Comparison of ENCODE assay signal across 8 cellular contexts in the genomic region with DNA sequence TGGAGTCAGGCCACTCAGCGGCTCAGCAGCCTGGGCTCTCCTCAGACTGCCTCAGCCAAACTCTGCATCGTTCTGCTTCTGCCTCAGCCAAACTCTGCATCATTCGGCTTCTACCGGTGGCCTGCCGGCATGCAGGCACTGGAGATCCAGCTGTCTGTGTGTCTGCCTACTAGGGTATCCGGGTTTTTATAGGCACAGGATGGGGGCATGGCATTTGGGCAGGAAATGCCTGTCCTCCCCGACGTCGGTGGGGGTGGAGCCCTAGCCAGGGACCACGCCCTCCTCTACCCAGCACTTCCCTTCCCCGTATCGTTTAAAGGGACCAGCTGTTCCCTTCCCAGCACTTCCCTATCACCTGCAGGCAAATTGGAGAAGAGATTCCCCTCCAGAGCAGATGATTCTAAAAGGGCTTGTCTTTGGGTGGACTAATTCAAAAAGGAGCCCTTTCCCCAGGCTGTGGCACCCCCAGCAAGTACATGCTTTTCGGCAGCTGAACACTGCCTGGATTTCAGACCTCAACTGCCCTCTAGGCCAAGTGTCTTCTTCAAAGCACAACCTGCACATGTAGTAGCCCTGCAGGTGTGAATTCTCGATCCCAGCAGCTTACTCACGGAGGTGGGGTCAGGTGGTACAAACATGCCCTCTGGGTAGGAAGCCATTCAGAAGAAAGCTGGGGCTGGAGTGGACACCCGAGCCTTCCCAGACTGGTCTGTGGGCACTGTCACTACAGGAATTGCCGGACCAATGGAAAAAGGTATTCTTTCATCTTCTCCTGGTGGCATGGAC. TPM values are rescaled to one million over a fixed set of nuclear protein-coding genes. Genes with fewer than 3 reads are reported as not detected.
A peak's percentile ranks its signal among the peaks of the same experiment; 100 is the strongest.
DNase-seq lines count a peak whose midpoint lies in the region; ATAC-seq, FAIRE-seq and TF ChIP-seq lines count a peak whose summit lies in the region.

No MANE protein-coding gene starts in this region.

- in situ Hi-C loops in GM12878 (cut with MboI): no loop called here

- H3K9me3 ChIP-seq in HEK293 (ENCODE audit: control insufficient read depth, insufficient read depth, low read depth, low read length): no peaks in the 10 kb centered on the region
- no peaks in the 10 kb centered on the region for H3K9me3 ChIP-seq in SJCRH30 (replicated peaks)
- no peaks in the 10 kb centered on the region; the same call in 2 of the 3 replicates for H3K9me3 ChIP-seq in GM12878 (replicated peaks; ENCODE audit: control insufficient read depth, insufficient read depth, low read length)

- CTCF ChIA-PET in HEK293 (lab: Yijun Ruan, JAX): interaction anchor here (0.6 to 1.1 kb wide), 2 partner anchors 12 to 58 kb away, joined by 4 read pairs; no protein-coding TSS in a partner anchor
- CTCF ChIA-PET in GM12878 (lab: Yijun Ruan, JAX): interaction anchor here (0.5 kb wide), 1 partner anchor 316 kb away, joined by 3 read pairs; no protein-coding TSS in a partner anchor

- no peak for TF ChIP-seq POLR2A in GM12878 (IDR thresholded peaks at IDR 0.05; ENCODE audit: low read depth, low read length)

- H3K27me3 Mint-ChIP-seq in natural killer cell treated with Interleukin-12 subunit alpha and Interleukin-12 subunit beta and Interleukin-15 and Interleukin-18, amount 100 ng/mL, for 72 hours: peaks cover 10 to 29% of the 10 kb centered on the region in 2 donors

- H3K27me3 ChIP-seq in SJCRH30 (peaks cover 23% of the 10 kb centered on the region), GM12878 (replicated peaks in 1 of 2; ENCODE audit: control insufficient read depth in 2 of 2, insufficient read depth in 2 of 2, low read length in 1 of 2) (no peaks in the 10 kb centered on the region; a peak in 1 of 4 replicates)

- H3K36me3 Mint-ChIP-seq in natural killer cell treated with Interleukin-12 subunit alpha and Interleukin-12 subunit beta and Interleukin-15 and Interleukin-18, amount 100 ng/mL, for 72 hours: no peaks in the 10 kb centered on the region

- TF ChIP-seq CTCF in HEK293 (tag by site-specific recombination; IDR thresholded peaks at IDR 0.05) (no peak), GM12878 (IDR thresholded peaks at IDR 0.05 in 2 of 3, conservative IDR thresholded peaks at IDR 0.05 in 1 of 3; ENCODE audit: control insufficient read depth in 2 of 3, extremely low read depth in 1 of 3, insufficient read depth in 1 of 3, low read depth in 3 of 3, low read length in 3 of 3) (no peak)

- no peaks in the 10 kb centered on the region for H3K36me3 ChIP-seq in HEK293 (ENCODE audit: control insufficient read depth in 2 of 2, insufficient read depth in 1 of 2, low read length in 2 of 2)
- no peaks in the 10 kb centered on the region for H3K36me3 ChIP-seq in SJCRH30
- H3K36me3 ChIP-seq in GM12878 (ENCODE audit: control insufficient read depth in 2 of 2, insufficient read depth in 2 of 2, low read length in 1 of 2): no peaks in the 10 kb centered on the region

- no peaks in the 10 kb centered on the region for H3K79me2 ChIP-seq in GM12878 (ENCODE audit: control insufficient read depth, insufficient read depth, low read length)

- SMC1A ChIA-PET in GM12878 (lab: Charles Lee; ENCODE audit: uncharacterized antibody, unreplicated experiment): no interaction called here

- H3K4me1 ChIP-seq in HEK293 (ENCODE audit: control insufficient read depth, insufficient read depth, low read length) (no peaks in the 10 kb centered on the region), SJCRH30 (no peaks in the 10 kb centered on the region), GM12878 (ENCODE audit: control insufficient read depth, insufficient read depth, low read length) (no peaks in the 10 kb centered on the region)

- peak overlapping the region; percentile 58 for H2AFZ ChIP-seq in GM12878 (ENCODE audit: control insufficient read depth, low read depth, low read length)

- TF ChIP-seq RAD21 in GM12878 (IDR thresholded peaks at IDR 0.05; ENCODE audit: insufficient read depth, low read depth, low read length): no peak

- WGBS in GM12878 (ENCODE audit: insufficient coverage, insufficient replicate concordance, low lambda C conversion rate, missing lambda C conversion rate): 14% methylated on average over 17 of the region's 17 CpGs

- peak; percentile 11 for DNase-seq in Ammon's horn (ENCODE audit: low spot score)
- DNase-seq in SJCRH30: peak; percentile 32 to 39
- no peak for DNase-seq in GM12878 (ENCODE audit: low read depth, low spot score)
- peak; percentile 71 for DNase-seq in natural killer cell treated with Interleukin-12 subunit alpha and Interleukin-12 subunit beta and Interleukin-15 and Interleukin-18, amount 100 ng/mL, for 72 hours (ENCODE audit: low spot score)
- DNase-seq in DMS79 (lab: John Stamatoyannopoulos, UW): no peak

- H4K20me1 ChIP-seq in GM12878 (ENCODE audit: control insufficient read depth, insufficient read depth): no peaks in the 10 kb centered on the region

- POLR2A ChIA-PET in HEK293 (lab: Yijun Ruan, JAX) (interaction anchor here (0.8 kb wide), 1 partner anchor 37 kb away, joined by 3 read pairs; no protein-coding TSS in a partner anchor), GM12878 (lab: Charles Lee) (no interaction called here)

- ATAC-seq in GM12878: peak; percentile 49; the same call in 2 of the 3 replicates
- peak; percentile 76 to 83 for ATAC-seq in natural killer cell treated with Interleukin-12 subunit alpha and Interleukin-12 subunit beta and Interleukin-15 and Interleukin-18, amount 100 ng/mL, for 72 hours
- ATAC-seq in HG02973 (IDR thresholded peaks at IDR 0.05; ENCODE audit: unreplicated experiment): no peak
- no peak for ATAC-seq in GM21367 (IDR thresholded peaks at IDR 0.05; ENCODE audit: unreplicated experiment)

- RAD21 ChIA-PET in GM12878 (lab: Charles Lee; ENCODE audit: unreplicated experiment): no interaction called here

- no peaks in the 10 kb centered on the region for H3K9me3 Mint-ChIP-seq in natural killer cell treated with Interleukin-12 subunit alpha and Interleukin-12 subunit beta and Interleukin-15 and Interleukin-18, amount 100 ng/mL, for 72 hours

- H3K4me3 ChIP-seq in HEK293 (ENCODE audit: low read depth, low read length): peak overlapping the region; percentile 4; the same call in 1 of the 2 replicates
- no peak overlapping the region for H3K4me3 ChIP-seq in SJCRH30
- peak overlapping the region; percentile 32; the same call in 1 of the 2 replicates for H3K4me3 ChIP-seq in GM12878

- intact Hi-C loops in GM12878 (cut with micrococcal nuclease; ENCODE audit: unreplicated experiment): no loop called here

- peak overlapping the region; percentile 71 for H3K4me3 Mint-ChIP-seq in natural killer cell treated with Interleukin-12 subunit alpha and Interleukin-12 subunit beta and Interleukin-15 and Interleukin-18, amount 100 ng/mL, for 72 hours

- H3K4me1 Mint-ChIP-seq in natural killer cell treated with Interleukin-12 subunit alpha and Interleukin-12 subunit beta and Interleukin-15 and Interleukin-18, amount 100 ng/mL, for 72 hours (ENCODE audit: low read depth in 2 of 2): peaks cover 9 to 11% of the 10 kb centered on the region in 2 donors

- peak overlapping the region; percentile 21; the same call in 1 of the 2 replicates for H3K4me2 ChIP-seq in GM12878 (ENCODE audit: control insufficient read depth, insufficient read depth)

- no TSS peak for BruUV-seq in GM12878 (replicated peaks; lab: Mats Ljungman, UMichigan)

- peak; percentile 44 for FAIRE-seq in GM12878 (lab: Jason Lieb, UNC)

- H3K9ac ChIP-seq in GM12878 (ENCODE audit: control insufficient read depth, insufficient read depth, low read length): no peak overlapping the region

- no peak for TF ChIP-seq EP300 in GM12878 (IDR thresholded peaks at IDR 0.05; ENCODE audit: borderline replicate concordance in 1 of 2, control insufficient read depth in 1 of 2, low read depth in 2 of 2, low read length in 2 of 2)

- H3K27ac Mint-ChIP-seq in natural killer cell treated with Interleukin-12 subunit alpha and Interleukin-12 subunit beta and Interleukin-15 and Interleukin-18, amount 100 ng/mL, for 72 hours: peak overlapping the region in 1 of 2 donors; percentile 52

- H3K27ac ChIP-seq in HEK293 (ENCODE audit: extremely low read depth, low read depth, low read length): no peak overlapping the region
- no peak overlapping the region for H3K27ac ChIP-seq in SJCRH30
- H3K27ac ChIP-seq in GM12878 (ENCODE audit: control insufficient read depth, insufficient read depth): no peak overlapping the region

TF ChIP-seq in HEK293, 187 proteins besides CTCF, POLR2A, EP300 and RAD21 (continues in another document):
- TF ChIP-seq FEZF1 (tag by site-specific recombination; IDR thresholded peaks at IDR 0.05): peak; percentile 36
- peak; percentile 66 for TF ChIP-seq KLF9 (tag by site-specific recombination; IDR thresholded peaks at IDR 0.05; ENCODE audit: low read depth)
- TF ChIP-seq SP3 (tag by site-specific recombination; IDR thresholded peaks at IDR 0.05): peak; percentile 25; the same call in 1 of the 2 replicates
- TF ChIP-seq ZBTB7A (tag by site-specific recombination; IDR thresholded peaks at IDR 0.05; ENCODE audit: low read depth): no peak

TF ChIP-seq in GM12878, 131 proteins besides CTCF, POLR2A, EP300 and RAD21 (continues in another document):
- no peak for TF ChIP-seq GABPA (IDR thresholded peaks at IDR 0.05; ENCODE audit: low read depth)

RNA-seq across cellular contexts. Expression of a gene that starts 25.5 kb away (rescaled TPM):
- total RNA-seq in SJCRH30 (2014; rRNA removed; shearing (Covaris generic)): not detected in 2 replicates
- not detected in 2 replicates for total RNA-seq in GM12878 (2013; cell fraction: nucleolus; rRNA removed)
- total RNA-seq in GM12878 (2014; rRNA removed) (not detected in 2 replicates), GM12878 (2014; rRNA removed; fragmentation: Illumina TruSeq; extraction: Trizol) (not detected in 2 replicates), GM12878 (2021) (not detected in 2 replicates)
- not detected for polyA plus RNA-seq in GM12878 (2011; ENCODE audit: low read depth)
- polyA plus RNA-seq in GM12878 (2011; rRNA removed) (not detected in 2 replicates), GM12878 (2014; fragmentation: Illumina TruSeq; extraction: Trizol) (not detected in 2 replicates), GM12878 (2014; fragmentation: Nextera tagmentation; extraction: Ambion mirVana) (not detected), GM12878 (2014; rRNA removed) (not detected in 2 replicates), GM12878 (2016; fragmentation: Nextera tagmentation; extraction: Ambion mirVana) (not detected)
- not detected in 2 replicates for polyA plus RNA-seq in GM12878 (2011; cell fraction: cytosol; rRNA removed)
- polyA plus RNA-seq in GM12878 (2011; cell fraction: nucleus; rRNA removed): not detected in 2 replicates
- polyA plus RNA-seq in GM12878 (2012): not detected in 2 replicates
- polyA minus RNA-seq in GM12878 (2011; rRNA and poly(A)+ RNA removed): not detected in 2 replicates
- polyA minus RNA-seq in GM12878 (2011; cell fraction: cytosol; rRNA and poly(A)+ RNA removed): not detected in 2 replicates
- polyA minus RNA-seq in GM12878 (2011; cell fraction: nucleus; rRNA and poly(A)+ RNA removed): not detected in 2 replicates
- total RNA-seq in natural killer cell treated with Interleukin-12 subunit alpha and Interleukin-12 subunit beta and Interleukin-15 and Interleukin-18, amount 100 ng/mL, for 72 hours: not detected

Comparison
In these comparisons a context has a peak if more than half of its experiments do, and no peak if none do; other contexts are left out.
1. DNase-seq: peak in Ammon's horn (single experiment), SJCRH30 (2 of 2) and natural killer cell treated with Interleukin-12 subunit alpha and Interleukin-12 subunit beta and Interleukin-15 and Interleukin-18, amount 100 ng/mL, for 72 hours (single experiment); none in GM12878 (single experiment) and DMS79 (single experiment).
2. ATAC-seq: peak in GM12878 (single experiment) and natural killer cell treated with Interleukin-12 subunit alpha and Interleukin-12 subunit beta and Interleukin-15 and Interleukin-18, amount 100 ng/mL, for 72 hours (2 of 2); none in HG02973 (single experiment) and GM21367 (single experiment).